Comparison of ENCODE assay signal across 1 cellular context in genomic region chr11:106524446-106524845, GRCh38.
TF ChIP-seq lines count a peak whose summit lies in the region.

No MANE protein-coding gene starts in this region.

TF ChIP-seq in HepG2, 621 proteins besides CTCF, POLR2A, EP300 and RAD21 (continued from another document):
- no peak for TF ChIP-seq ZNF407 (CRISPR knock-in tag; IDR thresholded peaks at IDR 0.05; ENCODE audit: not compliant biosample characterization)
- TF ChIP-seq NCOR1 (IDR thresholded peaks at IDR 0.05; ENCODE audit: borderline replicate concordance, low read length): no peak
- TF ChIP-seq, protein P1, sequence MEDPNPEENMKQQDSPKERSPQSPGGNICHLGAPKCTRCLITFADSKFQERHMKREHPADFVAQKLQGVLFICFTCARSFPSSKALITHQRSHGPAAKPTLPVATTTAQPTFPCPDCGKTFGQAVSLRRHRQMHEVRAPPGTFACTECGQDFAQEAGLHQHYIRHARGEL (CRISPR knock-in tag; IDR thresholded peaks at IDR 0.05): no peak
- TF ChIP-seq, protein P2, sequence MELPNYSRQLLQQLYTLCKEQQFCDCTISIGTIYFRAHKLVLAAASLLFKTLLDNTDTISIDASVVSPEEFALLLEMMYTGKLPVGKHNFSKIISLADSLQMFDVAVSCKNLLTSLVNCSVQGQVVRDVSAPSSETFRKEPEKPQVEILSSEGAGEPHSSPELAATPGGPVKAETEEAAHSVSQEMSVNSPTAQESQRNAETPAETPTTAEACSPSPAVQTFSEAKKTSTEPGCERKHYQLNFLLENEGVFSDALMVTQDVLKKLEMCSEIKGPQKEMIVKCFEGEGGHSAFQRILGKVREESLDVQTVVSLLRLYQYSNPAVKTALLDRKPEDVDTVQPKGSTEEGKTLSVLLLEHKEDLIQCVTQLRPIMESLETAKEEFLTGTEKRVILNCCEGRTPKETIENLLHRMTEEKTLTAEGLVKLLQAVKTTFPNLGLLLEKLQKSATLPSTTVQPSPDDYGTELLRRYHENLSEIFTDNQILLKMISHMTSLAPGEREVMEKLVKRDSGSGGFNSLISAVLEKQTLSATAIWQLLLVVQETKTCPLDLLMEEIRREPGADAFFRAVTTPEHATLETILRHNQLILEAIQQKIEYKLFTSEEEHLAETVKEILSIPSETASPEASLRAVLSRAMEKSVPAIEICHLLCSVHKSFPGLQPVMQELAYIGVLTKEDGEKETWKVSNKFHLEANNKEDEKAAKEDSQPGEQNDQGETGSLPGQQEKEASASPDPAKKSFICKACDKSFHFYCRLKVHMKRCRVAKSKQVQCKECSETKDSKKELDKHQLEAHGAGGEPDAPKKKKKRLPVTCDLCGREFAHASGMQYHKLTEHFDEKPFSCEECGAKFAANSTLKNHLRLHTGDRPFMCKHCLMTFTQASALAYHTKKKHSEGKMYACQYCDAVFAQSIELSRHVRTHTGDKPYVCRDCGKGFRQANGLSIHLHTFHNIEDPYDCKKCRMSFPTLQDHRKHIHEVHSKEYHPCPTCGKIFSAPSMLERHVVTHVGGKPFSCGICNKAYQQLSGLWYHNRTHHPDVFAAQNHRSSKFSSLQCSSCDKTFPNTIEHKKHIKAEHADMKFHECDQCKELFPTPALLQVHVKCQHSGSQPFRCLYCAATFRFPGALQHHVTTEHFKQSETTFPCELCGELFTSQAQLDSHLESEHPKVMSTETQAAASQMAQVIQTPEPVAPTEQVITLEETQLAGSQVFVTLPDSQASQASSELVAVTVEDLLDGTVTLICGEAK (IDR thresholded peaks at IDR 0.05): no peak
- TF ChIP-seq, protein P2 (CRISPR knock-in tag; IDR thresholded peaks at IDR 0.05): no peak
- TF ChIP-seq ZNF296 (CRISPR knock-in tag; conservative IDR thresholded peaks at IDR 0.05): no peak
- TF ChIP-seq, protein P3, sequence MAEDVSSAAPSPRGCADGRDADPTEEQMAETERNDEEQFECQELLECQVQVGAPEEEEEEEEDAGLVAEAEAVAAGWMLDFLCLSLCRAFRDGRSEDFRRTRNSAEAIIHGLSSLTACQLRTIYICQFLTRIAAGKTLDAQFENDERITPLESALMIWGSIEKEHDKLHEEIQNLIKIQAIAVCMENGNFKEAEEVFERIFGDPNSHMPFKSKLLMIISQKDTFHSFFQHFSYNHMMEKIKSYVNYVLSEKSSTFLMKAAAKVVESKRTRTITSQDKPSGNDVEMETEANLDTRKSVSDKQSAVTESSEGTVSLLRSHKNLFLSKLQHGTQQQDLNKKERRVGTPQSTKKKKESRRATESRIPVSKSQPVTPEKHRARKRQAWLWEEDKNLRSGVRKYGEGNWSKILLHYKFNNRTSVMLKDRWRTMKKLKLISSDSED (CRISPR knock-in tag; IDR thresholded peaks at IDR 0.05): no peak
TF ChIP-seq in HepG2: peak in this region for 0.
